8 cellular contexts compared by ENCODE assay signal in genomic region chr1:21294266-21295058, GRCh38. TPM values are rescaled to one million over a fixed set of nuclear protein-coding genes. Genes with fewer than 3 reads are reported as not detected.
DNase-seq lines count a peak whose midpoint lies in the region; ATAC-seq and TF ChIP-seq lines count a peak whose summit lies in the region.

No MANE protein-coding gene starts in this region.

- intact Hi-C loops in activated naive CD4-positive, alpha-beta T cell treated with anti-CD3 and anti-CD28 coated beads for 36 hours (cut with micrococcal nuclease), result loop anchor here (1.0 to 10.0 kb wide), 8 partner anchors 30 to 1110 kb away; partner anchors contain the start of genes PLA2G2C, UBXN10 and USP48

- no peaks in the 10 kb centered on the region for H3K9me3 Mint-ChIP-seq in activated naive CD4-positive, alpha-beta T cell treated with anti-CD3 and anti-CD28 coated beads for 36 hours
- H3K9me3 Mint-ChIP-seq in stimulated activated naive CD8-positive, alpha-beta T cell treated with anti-CD3 and anti-CD28 coated beads, Interleukin-15, Interleukin-2, amounts not matched to agents 100 ng/mL and 50 ng/mL, for 24 hours, result no peaks in the 10 kb centered on the region

- H3K4me1 Mint-ChIP-seq in activated naive CD4-positive, alpha-beta T cell treated with anti-CD3 and anti-CD28 coated beads for 36 hours (ENCODE audit: low read depth), result peaks cover 89% of the 10 kb centered on the region
- H3K4me1 Mint-ChIP-seq in stimulated activated naive CD8-positive, alpha-beta T cell treated with anti-CD3 and anti-CD28 coated beads, Interleukin-15, Interleukin-2, amounts not matched to agents 100 ng/mL and 50 ng/mL, for 24 hours (ENCODE audit: low read depth), result peaks cover 92% of the 10 kb centered on the region

- ATAC-seq in GM18508 (IDR thresholded peaks at IDR 0.05; ENCODE audit: insufficient read depth, unreplicated experiment), result peak; percentile 48
- peak; percentile 67 for ATAC-seq in HG02798 (IDR thresholded peaks at IDR 0.05; ENCODE audit: poor library complexity, unreplicated experiment)

- in situ Hi-C loops in G401 (cut with HindIII; ENCODE audit: low sequenced_read_pairs), result no loop called here

- H3K36me3 Mint-ChIP-seq in activated naive CD4-positive, alpha-beta T cell treated with anti-CD3 and anti-CD28 coated beads for 36 hours (ENCODE audit: low read depth), result peaks cover 24% of the 10 kb centered on the region
- H3K36me3 Mint-ChIP-seq in stimulated activated naive CD8-positive, alpha-beta T cell treated with anti-CD3 and anti-CD28 coated beads, Interleukin-15, Interleukin-2, amounts not matched to agents 100 ng/mL and 50 ng/mL, for 24 hours (ENCODE audit: low read depth), result peaks cover 19% of the 10 kb centered on the region

- no peaks in the 10 kb centered on the region for H3K27me3 ChIP-seq in Peyer's patch
- H3K27me3 ChIP-seq in mononuclear cell (ENCODE audit: insufficient read depth, low read length), result no peaks in the 10 kb centered on the region

- CTCF ChIA-PET in activated naive CD4-positive, alpha-beta T cell treated with anti-CD3 and anti-CD28 coated beads for 36 hours (lab: Charles Lee), result interaction anchor here (0.8 to 5.7 kb wide), 6 partner anchors 25 to 728 kb away, joined by 3 to 41 read pairs (median 7); no protein-coding TSS in a partner anchor

- H3K4me3 ChIP-seq in Peyer's patch (peak overlapping the region in 3 of 4 donors; percentile 6 to 27 (median 25)), mononuclear cell (ENCODE audit: low read length) (peak overlapping the region; percentile 25)

- TF ChIP-seq CTCF in Peyer's patch (IDR thresholded peaks at IDR 0.05), result no peak

- peaks cover 0 to 51% (median 29%) of the 10 kb centered on the region in 4 donors for H3K4me1 ChIP-seq in Peyer's patch
- H3K4me1 ChIP-seq in mononuclear cell (ENCODE audit: insufficient read depth, low read length), result peaks cover 88% of the 10 kb centered on the region

- H3K4me3 Mint-ChIP-seq in activated naive CD4-positive, alpha-beta T cell treated with anti-CD3 and anti-CD28 coated beads for 36 hours, result peak overlapping the region; percentile 67
- H3K4me3 Mint-ChIP-seq in stimulated activated naive CD8-positive, alpha-beta T cell treated with anti-CD3 and anti-CD28 coated beads, Interleukin-15, Interleukin-2, amounts not matched to agents 100 ng/mL and 50 ng/mL, for 24 hours, result peak overlapping the region; percentile 85

- peak overlapping the region; percentile 57 to 95 (median 84) for H3K27ac ChIP-seq in Peyer's patch

- H3K36me3 ChIP-seq in Peyer's patch, result no peaks in the 10 kb centered on the region

- H3K9me3 ChIP-seq in Peyer's patch (no peaks in the 10 kb centered on the region), mononuclear cell (ENCODE audit: low read depth, low read length) (no peaks in the 10 kb centered on the region)

- H3K27ac Mint-ChIP-seq in activated naive CD4-positive, alpha-beta T cell treated with anti-CD3 and anti-CD28 coated beads for 36 hours, result peak overlapping the region; percentile 99
- peak overlapping the region; percentile 99 for H3K27ac Mint-ChIP-seq in stimulated activated naive CD8-positive, alpha-beta T cell treated with anti-CD3 and anti-CD28 coated beads, Interleukin-15, Interleukin-2, amounts not matched to agents 100 ng/mL and 50 ng/mL, for 24 hours

- DNase-seq in Peyer's patch (peak in 2 of 3 donors; percentile 90 to 93), NCI-H146 treated with DMSO at 0.1 percent for 48 hours (lab: John Stamatoyannopoulos, UW; ENCODE audit: unreplicated experiment) (no peak), G401 (ENCODE audit: low spot score) (no peak)
- DNase-seq in activated naive CD4-positive, alpha-beta T cell treated with anti-CD3 and anti-CD28 coated beads for 36 hours, result peak; percentile 97

- H3K27me3 Mint-ChIP-seq in activated naive CD4-positive, alpha-beta T cell treated with anti-CD3 and anti-CD28 coated beads for 36 hours (ENCODE audit: low read depth), result no peaks in the 10 kb centered on the region
- H3K27me3 Mint-ChIP-seq in stimulated activated naive CD8-positive, alpha-beta T cell treated with anti-CD3 and anti-CD28 coated beads, Interleukin-15, Interleukin-2, amounts not matched to agents 100 ng/mL and 50 ng/mL, for 24 hours, result no peaks in the 10 kb centered on the region

- no peak for TF ChIP-seq POLR2A in Peyer's patch (IDR thresholded peaks at IDR 0.05)

RNA-seq across cellular contexts. Expression of gene ECE1, which starts 4.2 kb away (rescaled TPM):
- 100 to 1,000 TPM; 105 to 122 (median 112) TPM for total RNA-seq in Peyer's patch
- 100 to 1,000 TPM; 160 to 166 TPM for total RNA-seq in activated naive CD4-positive, alpha-beta T cell treated with anti-CD3 and anti-CD28 coated beads for 36 hours
- 72.4 TPM for total RNA-seq in mononuclear cell
- 19.3 and 50.4 TPM in 2 replicates for total RNA-seq in G401 (2014; rRNA removed; shearing (Covaris generic))

Comparison
In these comparisons a context has a peak if more than half of its experiments do, and no peak if none do; other contexts are left out.
1. DNase-seq: peak in Peyer's patch (2 of 3) and activated naive CD4-positive, alpha-beta T cell treated with anti-CD3 and anti-CD28 coated beads for 36 hours (single experiment); none in NCI-H146 treated with DMSO at 0.1 percent for 48 hours (single experiment) and G401 (single experiment).